In genomic region chr1:46181343-46182260, GRCh38 we compare ENCODE assay signal across 12 cellular contexts. TPM values are rescaled to one million over a fixed set of nuclear protein-coding genes. Genes with fewer than 3 reads are reported as not detected.
DNase-seq lines count a peak whose midpoint lies in the region; ATAC-seq and TF ChIP-seq lines count a peak whose summit lies in the region.
"Had no signal": no experiment of that assay in that cellular context is flagged by ENCODE, and none has a peak within 500 bp of the region (broad histone marks: within the 10 kb centered on the region; RNA-seq: fewer than 3 reads in every experiment).

No MANE protein-coding gene starts in this region.

- peaks cover 16% of the 10 kb centered on the region for H3K4me1 ChIP-seq in IMR-90 (ENCODE audit: control insufficient read depth, insufficient read depth, low read length)

- no peaks in the 10 kb centered on the region for H3K9me3 Mint-ChIP-seq in brain
- H3K9me3 Mint-ChIP-seq: stimulated activated naive B cell treated with anti-CD40 and anti-IgM and Interleukin-4, amounts not matched to agents 10 μg/mL and 1 μg/mL and 100 μg/mL, for 72 hours had no signal

- H4K5ac ChIP-seq in IMR-90 (ENCODE audit: low read depth, low read length): no peak overlapping the region; the same call in 1 of the 2 replicates

- peaks cover 16% of the 10 kb centered on the region for H3K9me1 ChIP-seq in IMR-90 (ENCODE audit: insufficient read depth, low read length)

- peak overlapping the region; percentile 1 to 76 (median 30) for H3K27ac Mint-ChIP-seq in brain
- H3K27ac Mint-ChIP-seq: activated CD8-positive, alpha-beta T cell treated with anti-CD3 and anti-CD28 coated beads, Interleukin-2, amount 10 ng/mL, durations not matched to agents 7 days and 5 days had no signal

- dilution Hi-C loops in IMR-90 (cut with HindIII; ENCODE audit: low sequenced_read_pairs, unreplicated experiment): loop anchor here (25.0 kb wide), 1 partner anchor 144 kb away; no protein-coding TSS in a partner anchor

- ATAC-seq in IMR-90 (ENCODE audit: low read depth): no peak
- ATAC-seq: activated CD8-positive, alpha-beta T cell treated with anti-CD3 and anti-CD28 coated beads, Interleukin-2, amount 10 ng/mL, durations not matched to agents 7 days and 5 days; stimulated activated naive B cell treated with anti-CD40 and anti-IgM and Interleukin-4, amounts not matched to agents 10 μg/mL and 1 μg/mL and 100 μg/mL, for 72 hours had no signal

- no peak overlapping the region for H2BK5ac ChIP-seq in IMR-90 (ENCODE audit: low read depth, low read length, poor library complexity, severe bottlenecking)

- H2AK5ac ChIP-seq in IMR-90 (ENCODE audit: low read depth, low read length): peak overlapping the region; percentile 86

- no peak overlapping the region for H3K56ac ChIP-seq in IMR-90 (ENCODE audit: extremely low read depth, insufficient read depth, low read length)

- in situ Hi-C loops in IMR-90 (cut with MboI; ENCODE audit: low sequenced_read_pairs): no loop called here

- H2BK120ac ChIP-seq in IMR-90 (ENCODE audit: low read depth, low read length): peak overlapping the region; percentile 59

- peaks cover 5% of the 10 kb centered on the region for H3K27me3 Mint-ChIP-seq in brain
- H3K27me3 Mint-ChIP-seq: stimulated activated naive B cell treated with anti-CD40 and anti-IgM and Interleukin-4, amounts not matched to agents 10 μg/mL and 1 μg/mL and 100 μg/mL, for 72 hours had no signal

- no TSS peak for BruUV-seq in IMR-90 (replicated peaks; lab: Mats Ljungman, UMichigan)

- POLR2A ChIA-PET in IMR-90 (lab: Charles Lee; ENCODE audit: unreplicated experiment): no interaction called here

- H3K79me1 ChIP-seq in IMR-90 (ENCODE audit: low read depth in 1 of 2, low read length in 2 of 2): no peaks in the 10 kb centered on the region

- H4K91ac ChIP-seq in IMR-90 (ENCODE audit: insufficient read depth, low read depth, low read length): peak overlapping the region; percentile 32

- no peaks in the 10 kb centered on the region for H4K20me1 ChIP-seq in IMR-90 (ENCODE audit: insufficient read depth, low read length)

- 86% methylated on average over 2 of the region's 10 CpGs; no CpG with 5 or more reads in 1 of the 2 experiments for WGBS in IMR-90 (ENCODE audit: extremely low coverage in 2 of 2, insufficient read length in 1 of 2), 2 experiments

- H3K4me2 ChIP-seq in IMR-90 (ENCODE audit: low read depth, low read length): no peak overlapping the region

- H3K27ac ChIP-seq in IMR-90 (ENCODE audit: insufficient read depth, low read length): no peak overlapping the region

- H2AK9ac ChIP-seq in IMR-90 (replicated peaks; ENCODE audit: low read depth, low read length, poor library complexity): peak overlapping the region; percentile 83

- TF ChIP-seq RAD21 in IMR-90 (IDR thresholded peaks at IDR 0.05; ENCODE audit: low read length): no peak

- no peaks in the 10 kb centered on the region for H3K9me3 ChIP-seq in IMR-90 (ENCODE audit: control insufficient read depth, insufficient read depth, low read length)

- DNase-seq in AG09319 (ENCODE audit: extremely low read depth, low read depth) (peak; percentile 54), IMR-90 (peak; percentile 61), lung microvascular endothelial cell (ENCODE audit: low read depth in 2 of 2) (peak; percentile 63 to 76), Ammon's horn (ENCODE audit: low spot score) (no peak), GM20000 (ENCODE audit: low spot score) (no peak)
- DNase-seq in activated CD4-positive, CD25-positive, alpha-beta regulatory T cell (lab: John Stamatoyannopoulos, UW): no peak
- DNase-seq in activated CD8-positive, alpha-beta memory T cell treated with anti-CD3 and anti-CD28 coated beads, Interleukin-2, amount 50 U/mL, for 48 hours: no peak
- DNase-seq: activated CD8-positive, alpha-beta T cell treated with anti-CD3 and anti-CD28 coated beads, Interleukin-2, amount 10 ng/mL, durations not matched to agents 7 days and 5 days; Right ventricle myocardium superior; stimulated activated naive B cell treated with anti-CD40 and anti-IgM and Interleukin-4, amounts not matched to agents 10 μg/mL and 1 μg/mL and 100 μg/mL, for 72 hours had no signal

- H2BK20ac ChIP-seq in IMR-90 (ENCODE audit: low read depth, low read length): peak overlapping the region; percentile 57

- TF ChIP-seq CTCF in AG09319 (IDR thresholded peaks at IDR 0.05; ENCODE audit: low read depth, low read length): no peak
- TF ChIP-seq CTCF in IMR-90 (conservative IDR thresholded peaks at IDR 0.05; ENCODE audit: low read depth, low read length): no peak
- no peak for TF ChIP-seq CTCF in brain (conservative IDR thresholded peaks at IDR 0.05)
- TF ChIP-seq CTCF in GM20000 (IDR thresholded peaks at IDR 0.05; ENCODE audit: extremely low read depth, missing control alignments): no peak

- TF ChIP-seq POLR2A in IMR-90 (IDR thresholded peaks at IDR 0.05; ENCODE audit: low read depth, low read length): no peak

- no peaks in the 10 kb centered on the region for H3K36me3 ChIP-seq in IMR-90 (ENCODE audit: control insufficient read depth, insufficient read depth, low read length)

- peak overlapping the region in 2 of 5 experiments; percentile 16 to 36 for H3K4me3 Mint-ChIP-seq in brain
- H3K4me3 Mint-ChIP-seq: activated CD8-positive, alpha-beta T cell treated with anti-CD3 and anti-CD28 coated beads, Interleukin-2, amount 10 ng/mL, durations not matched to agents 7 days and 5 days; stimulated activated naive B cell treated with anti-CD40 and anti-IgM and Interleukin-4, amounts not matched to agents 10 μg/mL and 1 μg/mL and 100 μg/mL, for 72 hours had no signal

- peak overlapping the region; percentile 83 for H2AFZ ChIP-seq in IMR-90 (replicated peaks; ENCODE audit: low read length, poor library complexity)

- peak overlapping the region; percentile 69; the same call in 2 of the 3 replicates for H2BK15ac ChIP-seq in IMR-90 (ENCODE audit: low read depth, low read length)

- peak overlapping the region in 1 of 2 experiments; percentile 55; a peak in 2 of 4 replicates for H4K8ac ChIP-seq in IMR-90 (ENCODE audit: low read depth in 2 of 2, low read length in 2 of 2)

- CTCF ChIA-PET in IMR-90 (lab: Yijun Ruan, JAX): interaction anchor here (0.6 to 3.5 kb wide), 5 partner anchors 43 to 477 kb away, joined by 3 to 21 read pairs (median 3); no protein-coding TSS in a partner anchor

- H3K14ac ChIP-seq in IMR-90 (replicated peaks; ENCODE audit: low read depth, low read length): peak overlapping the region; percentile 7; the same call in 1 of the 2 replicates

- no peaks in the 10 kb centered on the region for H3K36me3 Mint-ChIP-seq in brain
- H3K36me3 Mint-ChIP-seq: stimulated activated naive B cell treated with anti-CD40 and anti-IgM and Interleukin-4, amounts not matched to agents 10 μg/mL and 1 μg/mL and 100 μg/mL, for 72 hours had no signal

- peak overlapping the region; percentile 64; the same call in 1 of the 2 replicates for H3K23ac ChIP-seq in IMR-90 (ENCODE audit: low read depth, low read length)

- 0 out of 2 replicates have a peak overlapping the region, but pooled peaks have one; percentile 38 for H3K18ac ChIP-seq in IMR-90 (ENCODE audit: low read depth, low read length)

- no peaks in the 10 kb centered on the region for H3K27me3 ChIP-seq in IMR-90 (ENCODE audit: control insufficient read depth, insufficient read depth, low read length)

- intact Hi-C loops in IMR-90 (cut with micrococcal nuclease): no loop called here

- peak overlapping the region; percentile 76 for H3K4ac ChIP-seq in IMR-90 (ENCODE audit: low read depth, low read length)

- no peak overlapping the region for H3K9ac ChIP-seq in IMR-90 (ENCODE audit: low read depth, low read length)

- peaks cover 21% of the 10 kb centered on the region for H3K4me1 Mint-ChIP-seq in brain

- H3K4me3 ChIP-seq in IMR-90 (ENCODE audit: insufficient read depth, low read depth, low read length): no peak overlapping the region

TF ChIP-seq in IMR-90, 13 proteins besides CTCF, POLR2A, EP300 and RAD21 (continues in another document):
- TF ChIP-seq MXI1 (IDR thresholded peaks at IDR 0.05; ENCODE audit: borderline replicate concordance, low read depth, low read length) (no peak), MAFK (IDR thresholded peaks at IDR 0.05; ENCODE audit: low read depth, low read length) (no peak)

RNA-seq across cellular contexts. Expression of gene P3R3URF, which starts 5.3 kb away (rescaled TPM):
- total RNA-seq in IMR-90 (2012; rRNA removed) (not detected in 2 replicates), lung microvascular endothelial cell (not detected in 2 replicates)
- polyA plus RNA-seq in IMR-90 (2012; rRNA removed) (not detected in 2 replicates), brain (ENCODE audit: insufficient read depth, low read depth, low replicate concordance) (not detected)
- not detected in 2 replicates for polyA plus RNA-seq in IMR-90 (2012; cell fraction: cytosol; rRNA removed)
- not detected in 2 replicates for polyA plus RNA-seq in IMR-90 (2012; cell fraction: nucleus; rRNA removed; ENCODE audit: low replicate concordance)
- total RNA-seq: activated CD8-positive, alpha-beta T cell treated with anti-CD3 and anti-CD28 coated beads, Interleukin-2, amount 10 ng/mL, durations not matched to agents 7 days and 5 days; aorta; Right ventricle myocardium superior had no signal
- polyA plus RNA-seq: aorta had no signal

RNA-seq across cellular contexts. Expression of gene TSPAN1, which starts 6.7 kb away (rescaled TPM):
- total RNA-seq in IMR-90 (2012; rRNA removed) (0.18 TPM in 1 of 2 replicates, not detected in the other), lung microvascular endothelial cell (0.22 TPM in 1 of 2 replicates, not detected in the other)
- polyA plus RNA-seq in IMR-90 (2012; rRNA removed) (0.82 and 0.89 TPM in 2 replicates), brain (ENCODE audit: insufficient read depth, low read depth, low replicate concordance) (9.4 TPM)
- 0.08 and 0.44 TPM in 2 replicates for polyA plus RNA-seq in IMR-90 (2012; cell fraction: cytosol; rRNA removed)
- 0.55 and 1.1 TPM in 2 replicates for polyA plus RNA-seq in IMR-90 (2012; cell fraction: nucleus; rRNA removed; ENCODE audit: low replicate concordance)
- total RNA-seq: activated CD8-positive, alpha-beta T cell treated with anti-CD3 and anti-CD28 coated beads, Interleukin-2, amount 10 ng/mL, durations not matched to agents 7 days and 5 days had no signal

RNA-seq across cellular contexts. Expression of gene POMGNT1, which starts 16.6 kb away (rescaled TPM):
- total RNA-seq in IMR-90 (2012; rRNA removed): 45.3 and 54.8 TPM in 2 replicates
- polyA plus RNA-seq in IMR-90 (2012; rRNA removed): 65.3 and 65.8 TPM in 2 replicates
- polyA plus RNA-seq in IMR-90 (2012; cell fraction: cytosol; rRNA removed): 44.6 and 61.9 TPM in 2 replicates
- 135 and 140 TPM in 2 replicates for polyA plus RNA-seq in IMR-90 (2012; cell fraction: nucleus; rRNA removed; ENCODE audit: low replicate concordance)
- 92.9 TPM for polyA plus RNA-seq in brain (ENCODE audit: insufficient read depth, low read depth, low replicate concordance)
- total RNA-seq in lung microvascular endothelial cell: 24.6 and 40.5 TPM in 2 replicates

RNA-seq across cellular contexts. Expression of gene LURAP1, which starts 21.5 kb away (rescaled TPM):
- total RNA-seq in IMR-90 (2012; rRNA removed): 2.5 TPM in 2 replicates
- polyA plus RNA-seq in IMR-90 (2012; rRNA removed): 2.5 and 2.9 TPM in 2 replicates
- polyA plus RNA-seq in IMR-90 (2012; cell fraction: cytosol; rRNA removed): 2.5 and 4.7 TPM in 2 replicates
- 3.3 and 3.6 TPM in 2 replicates for polyA plus RNA-seq in IMR-90 (2012; cell fraction: nucleus; rRNA removed; ENCODE audit: low replicate concordance)
- polyA plus RNA-seq in brain (ENCODE audit: insufficient read depth, low read depth, low replicate concordance): 2.6 TPM
- total RNA-seq in lung microvascular endothelial cell: 0.60 and 1.3 TPM in 2 replicates
- total RNA-seq: activated CD8-positive, alpha-beta T cell treated with anti-CD3 and anti-CD28 coated beads, Interleukin-2, amount 10 ng/mL, durations not matched to agents 7 days and 5 days had no signal

RNA-seq across cellular contexts. Expression of gene PIK3R3, which starts 49.2 kb away (rescaled TPM):
- total RNA-seq in IMR-90 (2012; rRNA removed) (9.9 and 14.7 TPM in 2 replicates), lung microvascular endothelial cell (11.7 and 16.6 TPM in 2 replicates)
- polyA plus RNA-seq in IMR-90 (2012; rRNA removed) (4.3 and 5.3 TPM in 2 replicates), brain (ENCODE audit: insufficient read depth, low read depth, low replicate concordance) (43.0 TPM)
- 1.7 and 2.0 TPM in 2 replicates for polyA plus RNA-seq in IMR-90 (2012; cell fraction: cytosol; rRNA removed)
- polyA plus RNA-seq in IMR-90 (2012; cell fraction: nucleus; rRNA removed; ENCODE audit: low replicate concordance): 1.6 and 6.0 TPM in 2 replicates

Comparison
In these comparisons a context has a peak if more than half of its experiments do, and no peak if none do; other contexts are left out.
1. DNase-seq: peak in AG09319 (single experiment), IMR-90 (single experiment) and lung microvascular endothelial cell (2 of 2); none in Ammon's horn (single experiment), GM20000 (single experiment), activated CD4-positive, CD25-positive, alpha-beta regulatory T cell (0 of 4) and activated CD8-positive, alpha-beta memory T cell treated with anti-CD3 and anti-CD28 coated beads, Interleukin-2, amount 50 U/mL, for 48 hours (single experiment).